24 cellular contexts compared by ENCODE assay signal in the genomic region with DNA sequence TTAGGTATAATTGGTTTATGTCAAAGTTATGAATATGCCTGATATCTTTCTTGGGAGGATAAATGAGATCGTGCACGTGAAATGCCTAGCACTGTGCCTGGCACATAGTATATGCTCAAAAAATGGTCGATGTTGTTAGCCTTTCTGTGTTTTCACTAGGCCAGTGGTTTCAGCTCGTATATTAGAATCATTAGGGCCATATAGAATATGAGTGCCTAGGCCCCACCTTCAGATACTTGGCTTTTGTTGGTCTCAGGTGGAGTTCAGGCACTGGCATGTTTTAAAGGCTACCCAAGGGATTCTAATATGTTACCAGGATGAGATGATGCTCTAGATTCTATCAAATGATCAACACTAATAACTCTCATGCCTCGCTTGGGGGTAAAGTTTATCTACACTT. TPM values are rescaled to one million over a fixed set of nuclear protein-coding genes. Genes with fewer than 3 reads are reported as not detected.
DNase-seq lines count a peak whose midpoint lies in the region; ATAC-seq and TF ChIP-seq lines count a peak whose summit lies in the region.
"Had no signal": no experiment of that assay in that cellular context is flagged by ENCODE, and none has a peak within 500 bp of the region (broad histone marks: within the 10 kb centered on the region; RNA-seq: fewer than 3 reads in every experiment).

No MANE protein-coding gene starts in this region.

- H3K27me3 Mint-ChIP-seq in activated CD4-positive, alpha-beta T cell treated with anti-CD3 and anti-CD28 coated beads, Interleukin-2, amount 10 ng/mL, durations not matched to agents 24 days and 14 days, result no peaks in the 10 kb centered on the region
- H3K27me3 Mint-ChIP-seq: CD4-positive, alpha-beta T cell; CD8-positive, alpha-beta memory T cell had no signal

- POLR2A ChIA-PET in IMR-90 (lab: Charles Lee; ENCODE audit: unreplicated experiment), result no interaction called here

- no peak overlapping the region for H3K4me3 Mint-ChIP-seq in activated CD4-positive, alpha-beta T cell treated with anti-CD3 and anti-CD28 coated beads, Interleukin-2, amount 10 ng/mL, durations not matched to agents 24 days and 14 days
- H3K4me3 Mint-ChIP-seq: CD14-positive monocyte; CD4-positive, alpha-beta T cell; CD8-positive, alpha-beta memory T cell; GM23338; H9 had no signal

- no peak overlapping the region for H3K4ac ChIP-seq in IMR-90 (ENCODE audit: low read depth, low read length)

- H3K27ac ChIP-seq in ACC112 (ENCODE audit: low read depth, low read length) (0 out of 2 replicates have a peak overlapping the region, but pooled peaks have one; percentile 14), IMR-90 (ENCODE audit: insufficient read depth, low read length) (no peak overlapping the region), epithelial cell of prostate (peak overlapping the region; percentile 92), gastroesophageal sphincter (no peak overlapping the region)
- H3K27ac ChIP-seq: 22Rv1; BLaER1 treated with 17β-estradiol and CSF1 and Interleukin-3, amounts not matched to agents 10 nM and 100 nM had no signal

- DNase-seq in activated CD4-positive, alpha-beta T cell treated with anti-CD3 and anti-CD28 coated beads, Interleukin-2, amount 10 ng/mL, durations not matched to agents 24 days and 14 days, result peak; percentile 23
- DNase-seq in activated CD4-positive, alpha-beta T cell treated with anti-CD3 and anti-CD28 coated beads, Interleukin-2, amount 50 U/mL, for 4 hours, result no peak
- DNase-seq in IMR-90 (no peak), epithelial cell of prostate (ENCODE audit: low read depth, low spot score) (no peak)
- no peak for DNase-seq in activated naive CD4-positive, alpha-beta T cell treated with anti-CD3 and anti-CD28 coated beads, Interleukin-2, amount 50 U/mL, for 16 hours
- DNase-seq in stimulated activated naive CD8-positive, alpha-beta T cell treated with anti-CD3 and anti-CD28 coated beads, Interleukin-15, Interleukin-2, amounts not matched to agents 100 U/mL and 50 U/mL, for 24 hours, result no peak
- DNase-seq: ACHN; AML-193; BE2C; CD4-positive, alpha-beta T cell; CD8-positive, alpha-beta memory T cell; DMS 273 treated with DMSO at 0.1 percent for 48 hours; DMS79; EL; GDM1; H9 had no signal

- H2BK120ac ChIP-seq in IMR-90 (ENCODE audit: low read depth, low read length), result no peak overlapping the region

- H2AK5ac ChIP-seq in IMR-90 (ENCODE audit: low read depth, low read length), result no peak overlapping the region

- CTCF ChIA-PET in IMR-90 (lab: Yijun Ruan, JAX), result no interaction called here

- intact Hi-C loops in activated CD4-positive, alpha-beta T cell treated with anti-CD3 and anti-CD28 coated beads, Interleukin-2, amount 10 ng/mL, durations not matched to agents 24 days and 14 days (cut with micrococcal nuclease), result no loop called here
- intact Hi-C loops in IMR-90 (cut with micrococcal nuclease), result no loop called here

- no peak for TF ChIP-seq EP300 in gastroesophageal sphincter (IDR thresholded peaks at IDR 0.05)

- peak overlapping the region; percentile 7; the same call in 1 of the 2 replicates for H3K4me2 ChIP-seq in IMR-90 (ENCODE audit: low read depth, low read length)
- H3K4me2 ChIP-seq: BLaER1 treated with 17β-estradiol and CSF1 and Interleukin-3, amounts not matched to agents 10 nM and 100 nM; GM23338 had no signal

- H3K36me3 Mint-ChIP-seq in activated CD4-positive, alpha-beta T cell treated with anti-CD3 and anti-CD28 coated beads, Interleukin-2, amount 10 ng/mL, durations not matched to agents 24 days and 14 days (ENCODE audit: low read depth), result peaks cover 46% of the 10 kb centered on the region

- H2AK9ac ChIP-seq in IMR-90 (replicated peaks; ENCODE audit: low read depth, low read length, poor library complexity), result no peak overlapping the region

- H3K14ac ChIP-seq in IMR-90 (replicated peaks; ENCODE audit: low read depth, low read length), result 0 out of 2 replicates have a peak overlapping the region, but pooled peaks have one; percentile 19

- dilution Hi-C loops in IMR-90 (cut with HindIII; ENCODE audit: low sequenced_read_pairs, unreplicated experiment), result no loop called here

- TF ChIP-seq RAD21 in IMR-90 (IDR thresholded peaks at IDR 0.05; ENCODE audit: low read length), result no peak

- no peak overlapping the region for H2BK15ac ChIP-seq in IMR-90 (ENCODE audit: low read depth, low read length)

- TF ChIP-seq CTCF in IMR-90 (conservative IDR thresholded peaks at IDR 0.05; ENCODE audit: low read depth, low read length) (no peak), gastroesophageal sphincter (IDR thresholded peaks at IDR 0.05) (no peak)

- H3K27ac Mint-ChIP-seq in activated CD4-positive, alpha-beta T cell treated with anti-CD3 and anti-CD28 coated beads, Interleukin-2, amount 10 ng/mL, durations not matched to agents 24 days and 14 days, result no peak overlapping the region
- H3K27ac Mint-ChIP-seq: CD14-positive monocyte; CD4-positive, alpha-beta T cell; GM23338 had no signal

- TF ChIP-seq POLR2A in IMR-90 (IDR thresholded peaks at IDR 0.05; ENCODE audit: low read depth, low read length) (no peak), gastroesophageal sphincter (IDR thresholded peaks at IDR 0.05) (no peak)

- no peaks in the 10 kb centered on the region for H3K9me3 ChIP-seq in IMR-90 (ENCODE audit: control insufficient read depth, insufficient read depth, low read length)
- no peaks in the 10 kb centered on the region for H3K9me3 ChIP-seq in gastroesophageal sphincter
- H3K9me3 ChIP-seq: BE2C; BLaER1 treated with 17β-estradiol and CSF1 and Interleukin-3, amounts not matched to agents 10 nM and 100 nM had no signal

- H4K5ac ChIP-seq in IMR-90 (ENCODE audit: low read depth, low read length), result no peak overlapping the region

- no peak overlapping the region for H3K23ac ChIP-seq in IMR-90 (ENCODE audit: low read depth, low read length)

- no peak overlapping the region for H3K56ac ChIP-seq in IMR-90 (ENCODE audit: extremely low read depth, insufficient read depth, low read length)

- H2BK20ac ChIP-seq in IMR-90 (ENCODE audit: low read depth, low read length), result no peak overlapping the region

- H2BK5ac ChIP-seq in IMR-90 (ENCODE audit: low read depth, low read length, poor library complexity, severe bottlenecking), result peak overlapping the region; percentile 15

- H3K9me1 ChIP-seq in IMR-90 (ENCODE audit: insufficient read depth, low read length), result peaks cover 23% of the 10 kb centered on the region

- H3K9ac ChIP-seq in IMR-90 (ENCODE audit: low read depth, low read length), result no peak overlapping the region
- H3K9ac ChIP-seq: BLaER1 treated with 17β-estradiol and CSF1 and Interleukin-3, amounts not matched to agents 10 nM and 100 nM had no signal

- ATAC-seq in IMR-90 (ENCODE audit: low read depth), result no peak
- no peak for ATAC-seq in stimulated activated naive CD8-positive, alpha-beta T cell treated with anti-CD3 and anti-CD28 coated beads, Interleukin-15, Interleukin-2, amounts not matched to agents 100 U/mL and 50 U/mL, for 24 hours
- no peak for ATAC-seq in gastroesophageal sphincter
- ATAC-seq: GM12878, GM23338, HCT116 had no signal

- peaks cover 5% of the 10 kb centered on the region for H3K9me3 Mint-ChIP-seq in activated CD4-positive, alpha-beta T cell treated with anti-CD3 and anti-CD28 coated beads, Interleukin-2, amount 10 ng/mL, durations not matched to agents 24 days and 14 days
- H3K9me3 Mint-ChIP-seq: CD4-positive, alpha-beta T cell; CD8-positive, alpha-beta memory T cell; GM23338; H9 had no signal

- H3K4me1 ChIP-seq in ACC112 (ENCODE audit: control insufficient read depth, insufficient read depth, low read length, unreplicated experiment) (peaks cover 35% of the 10 kb centered on the region), IMR-90 (ENCODE audit: control insufficient read depth, insufficient read depth, low read length) (peaks cover 23% of the 10 kb centered on the region), gastroesophageal sphincter (peaks cover 0 to 49% (median 3%) of the 10 kb centered on the region in 3 donors)

- peaks cover 24% of the 10 kb centered on the region for H3K4me1 Mint-ChIP-seq in activated CD4-positive, alpha-beta T cell treated with anti-CD3 and anti-CD28 coated beads, Interleukin-2, amount 10 ng/mL, durations not matched to agents 24 days and 14 days

- H3K36me3 ChIP-seq in ACC112 (ENCODE audit: insufficient read depth, low read length) (peaks cover 60% of the 10 kb centered on the region), IMR-90 (ENCODE audit: control insufficient read depth, insufficient read depth, low read length) (peaks cover 46% of the 10 kb centered on the region), gastroesophageal sphincter (peaks cover 0 to 7% of the 10 kb centered on the region in 2 donors)
- H3K36me3 ChIP-seq: BE2C had no signal

- peaks cover 23 to 88% of the 10 kb centered on the region in 2 experiments for H3K79me1 ChIP-seq in IMR-90 (ENCODE audit: low read depth in 1 of 2, low read length in 2 of 2)

- H4K8ac ChIP-seq in IMR-90 (ENCODE audit: low read depth in 2 of 2, low read length in 2 of 2), result no peak overlapping the region

- peaks cover 62% of the 10 kb centered on the region for H4K20me1 ChIP-seq in IMR-90 (ENCODE audit: insufficient read depth, low read length)

- no peaks in the 10 kb centered on the region for H3K27me3 ChIP-seq in ACC112 (ENCODE audit: insufficient read depth, low read length)
- no peaks in the 10 kb centered on the region for H3K27me3 ChIP-seq in IMR-90 (ENCODE audit: control insufficient read depth, insufficient read depth, low read length)
- no peaks in the 10 kb centered on the region for H3K27me3 ChIP-seq in gastroesophageal sphincter
- H3K27me3 ChIP-seq: BE2C; BLaER1 treated with 17β-estradiol and CSF1 and Interleukin-3, amounts not matched to agents 10 nM and 100 nM had no signal

- H3K79me2 ChIP-seq in ACC112 (ENCODE audit: control insufficient read depth, insufficient read depth, low read length, unreplicated experiment), result peaks cover 71% of the 10 kb centered on the region

- no peak overlapping the region for H3K18ac ChIP-seq in IMR-90 (ENCODE audit: low read depth, low read length)

- in situ Hi-C loops in IMR-90 (cut with MboI; ENCODE audit: low sequenced_read_pairs), result no loop called here

- H4K91ac ChIP-seq in IMR-90 (ENCODE audit: insufficient read depth, low read depth, low read length), result no peak overlapping the region

- BruUV-seq in IMR-90 (replicated peaks; lab: Mats Ljungman, UMichigan), result no TSS peak

- WGBS in IMR-90 (ENCODE audit: extremely low coverage in 2 of 2, insufficient read length in 1 of 2), 2 experiments, result 86% methylated on average over 4 of the region's 5 CpGs; no CpG with 5 or more reads in 1 of the 2 experiments
- 84 to 100% methylated on average over 1 to 5 of the region's 5 CpGs for WGBS in gastroesophageal sphincter (ENCODE audit: low coverage in 1 of 2), 2 donors

- H2AFZ ChIP-seq in ACC112 (ENCODE audit: low read length, unreplicated experiment) (no peak overlapping the region), IMR-90 (replicated peaks; ENCODE audit: low read length, poor library complexity) (no peak overlapping the region)
- H2AFZ ChIP-seq: GM23338 had no signal

- H3K4me3 ChIP-seq in ACC112 (ENCODE audit: low read depth, low read length) (no peak overlapping the region), IMR-90 (ENCODE audit: insufficient read depth, low read depth, low read length) (no peak overlapping the region), gastroesophageal sphincter (no peak overlapping the region)
- H3K4me3 ChIP-seq: BLaER1 treated with 17β-estradiol and CSF1 and Interleukin-3, amounts not matched to agents 10 nM and 100 nM; GM12878; GM23338 had no signal

RNA-seq across cellular contexts. Expression of a gene that starts 56.8 kb away (rescaled TPM):
- total RNA-seq in activated CD4-positive, alpha-beta T cell treated with anti-CD3 and anti-CD28 coated beads, Interleukin-2, amount 10 ng/mL, durations not matched to agents 24 days and 14 days, result 103 and 111 TPM in 2 replicates
- total RNA-seq in IMR-90 (2012; rRNA removed) (92.5 and 137 TPM in 2 replicates), gastroesophageal sphincter (100 to 1,000 TPM in 1 of 4 donors, 10 to 100 TPM in 3; 38.4 to 117 (median 59.3) TPM)
- 52.4 and 61.4 TPM in 2 replicates for polyA plus RNA-seq in IMR-90 (2012; rRNA removed)
- polyA plus RNA-seq in IMR-90 (2012; cell fraction: cytosol; rRNA removed), result 16.4 and 21.9 TPM in 2 replicates
- polyA plus RNA-seq in IMR-90 (2012; cell fraction: nucleus; rRNA removed; ENCODE audit: low replicate concordance), result 23.4 and 161 TPM in 2 replicates

Comparison
In these comparisons a context has a peak if more than half of its experiments do, and no peak if none do; other contexts are left out.
1. H3K27ac ChIP-seq: peak in ACC112 (single experiment) and epithelial cell of prostate (single experiment); none in IMR-90 (single experiment) and gastroesophageal sphincter (0 of 4).